Comparison of ENCODE assay signal across 1 cellular context in genomic region chr7:69564454-69565417, GRCh38.
TF ChIP-seq lines count a peak whose summit lies in the region.

No MANE protein-coding gene starts in this region.

TF ChIP-seq in HepG2, 621 proteins besides CTCF, POLR2A, EP300 and RAD21 (continued from another document):
- TF ChIP-seq PRDM15 (CRISPR knock-in tag; IDR thresholded peaks at IDR 0.05) (no peak), MAFK (conservative IDR thresholded peaks at IDR 0.05 in 1 of 2, IDR thresholded peaks at IDR 0.05 in 1 of 2; ENCODE audit: low read length in 2 of 2) (no peak), TEAD2 (CRISPR knock-in tag; IDR thresholded peaks at IDR 0.05) (no peak), ZC3H4 (CRISPR knock-in tag; IDR thresholded peaks at IDR 0.05; ENCODE audit: borderline replicate concordance) (no peak), ZUFSP (CRISPR knock-in tag; IDR thresholded peaks at IDR 0.05; ENCODE audit: borderline replicate concordance) (no peak), ZBTB39 (CRISPR knock-in tag; IDR thresholded peaks at IDR 0.05) (no peak), RXRB (CRISPR knock-in tag; IDR thresholded peaks at IDR 0.05; ENCODE audit: borderline replicate concordance) (no peak), TARDBP (CRISPR knock-in tag; IDR thresholded peaks at IDR 0.05) (no peak), ZNF615 (CRISPR knock-in tag; IDR thresholded peaks at IDR 0.05; ENCODE audit: borderline replicate concordance) (no peak), ZNF235 (CRISPR knock-in tag; IDR thresholded peaks at IDR 0.05; ENCODE audit: borderline replicate concordance) (no peak), SOX5 (CRISPR knock-in tag; IDR thresholded peaks at IDR 0.05; ENCODE audit: borderline replicate concordance) (no peak), ZNF44 (CRISPR knock-in tag; IDR thresholded peaks at IDR 0.05) (no peak), JUN (CRISPR knock-in tag; IDR thresholded peaks at IDR 0.05) (no peak), FOXA3 (CRISPR knock-in tag; IDR thresholded peaks at IDR 0.05) (no peak), ZNF160 (CRISPR knock-in tag; IDR thresholded peaks at IDR 0.05) (no peak)
TF ChIP-seq in HepG2: peak in this region for 0.
